10 cellular contexts compared by ENCODE assay signal in the genomic region with DNA sequence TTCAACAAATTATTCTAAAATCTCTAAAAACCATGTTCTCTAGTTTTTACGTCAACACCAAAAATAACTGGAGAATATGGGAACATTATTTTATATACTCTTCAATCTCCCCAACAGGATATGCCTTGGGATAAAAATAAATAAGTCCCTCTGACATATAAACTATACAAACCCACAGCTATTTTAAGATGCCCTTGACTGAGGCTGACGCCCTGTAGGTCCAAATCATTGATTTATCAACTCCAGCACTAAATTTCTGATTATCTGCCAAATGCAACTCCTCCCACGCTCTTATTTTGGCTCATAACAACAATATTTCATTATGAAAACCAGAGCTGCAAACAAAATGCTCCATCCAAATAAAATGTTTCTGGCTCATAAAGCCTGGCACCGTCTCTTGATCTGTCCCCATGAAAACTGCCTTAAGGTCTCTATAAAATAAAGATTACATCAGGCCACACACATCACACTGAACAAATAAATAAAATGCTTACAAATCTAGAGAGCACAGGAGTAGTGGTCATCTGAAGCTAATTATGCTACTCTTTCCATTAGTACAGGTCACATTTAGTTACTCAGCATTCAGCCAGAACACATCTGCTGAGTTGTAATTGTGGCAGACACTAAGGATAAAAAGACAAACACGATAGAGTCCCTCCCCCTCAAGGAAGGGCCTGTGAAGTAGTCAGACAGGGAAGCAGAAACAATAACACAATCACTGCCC. TPM values are rescaled to one million over a fixed set of nuclear protein-coding genes. Genes with fewer than 3 reads are reported as not detected.
DNase-seq lines count a peak whose midpoint lies in the region; ATAC-seq and TF ChIP-seq lines count a peak whose summit lies in the region.
"Had no signal": no experiment of that assay in that cellular context is flagged by ENCODE, and none has a peak within 500 bp of the region (broad histone marks: within the 10 kb centered on the region; RNA-seq: fewer than 3 reads in every experiment).

No MANE protein-coding gene starts in this region.

- POLR2A ChIA-PET in Panc1 (lab: Charles Lee): interaction anchor here (0.5 kb wide), 1 partner anchor 54 kb away, joined by 4 read pairs; no protein-coding TSS in a partner anchor

- no peak for TF ChIP-seq CTCF in Panc1 (IDR thresholded peaks at IDR 0.05)
- no peak for TF ChIP-seq CTCF in fibroblast of pulmonary artery (IDR thresholded peaks at IDR 0.05; ENCODE audit: low read length, missing control alignments)
- TF ChIP-seq CTCF in psoas muscle (IDR thresholded peaks at IDR 0.05): no peak

- H3K9me3 Mint-ChIP-seq in activated naive CD4-positive, alpha-beta T cell treated with anti-CD3 and anti-CD28 coated beads, Interleukin-2, amount 50 U/mL, for 72 hours: no peaks in the 10 kb centered on the region

- peak; percentile 57; the same call in 1 of the 2 replicates for ATAC-seq in Panc1
- ATAC-seq in psoas muscle: peak in 3 of 4 donors; percentile 31 to 46 (median 42)
- no peak for ATAC-seq in GM18907 (IDR thresholded peaks at IDR 0.05; ENCODE audit: unreplicated experiment)
- no peak for ATAC-seq in activated naive CD4-positive, alpha-beta T cell treated with anti-CD3 and anti-CD28 coated beads, Interleukin-2, amount 50 U/mL, for 72 hours

- no TSS peak for BruUV-seq in Panc1 (replicated peaks; lab: Mats Ljungman, UMichigan)

- in situ Hi-C loops in Panc1 (cut with HindIII; ENCODE audit: low pct_unique_long_range_greater_than_20kb, low sequenced_read_pairs): no loop called here

- H3K9me3 ChIP-seq in Panc1 (ENCODE audit: control insufficient read depth, insufficient read depth, low read depth, low read length): no peaks in the 10 kb centered on the region
- H3K9me3 ChIP-seq in psoas muscle: no peaks in the 10 kb centered on the region

- 26 to 38% (median 31%) methylated on average over 5 of the region's 5 CpGs for WGBS in psoas muscle, 3 donors

- DNase-seq in DMS79 (lab: John Stamatoyannopoulos, UW): peak; percentile 77
- no peak for DNase-seq in Panc1 (ENCODE audit: low read depth, low spot score)
- peak; percentile 20 for DNase-seq in fibroblast of pulmonary artery (ENCODE audit: low read depth)
- DNase-seq in psoas muscle: no peak
- no peak for DNase-seq in activated naive CD4-positive, alpha-beta T cell treated with anti-CD3 and anti-CD28 coated beads, Interleukin-2, amount 50 U/mL, for 72 hours (ENCODE audit: low spot score in 2 of 2)
- DNase-seq in anterior cingulate cortex (lab: John Stamatoyannopoulos, UW): no peak
- no peak for DNase-seq in NCI-H1092 (lab: John Stamatoyannopoulos, UW)
- DNase-seq: H7, NCI-H526 had no signal

- CTCF ChIA-PET in Panc1 (lab: Charles Lee): no interaction called here

- H3K27ac ChIP-seq in Panc1 (ENCODE audit: low read length) (no peak overlapping the region), psoas muscle (peak overlapping the region; percentile 62)

- H3K36me3 ChIP-seq in Panc1 (ENCODE audit: control insufficient read depth, insufficient read depth, low read length): no peaks in the 10 kb centered on the region
- H3K36me3 ChIP-seq in psoas muscle (ENCODE audit: insufficient read depth in 1 of 2, low read depth in 1 of 2): no peaks in the 10 kb centered on the region

- H3K4me3 ChIP-seq in Panc1 (ENCODE audit: low read depth in 2 of 2, low read length in 2 of 2) (no peak overlapping the region), fibroblast of pulmonary artery (replicated peaks; ENCODE audit: low read depth, low read length) (no peak overlapping the region), psoas muscle (no peak overlapping the region)

- intact Hi-C loops in Panc1 (cut with micrococcal nuclease; ENCODE audit: unreplicated experiment) (no loop called here), psoas muscle (cut with DNase I) (no loop called here)

- peaks cover 12% of the 10 kb centered on the region; the same call in 1 of the 2 replicates for H3K4me1 ChIP-seq in Panc1 (ENCODE audit: control insufficient read depth, insufficient read depth, low read length)
- H3K4me1 ChIP-seq in psoas muscle: peaks cover 58% of the 10 kb centered on the region

- no peak overlapping the region for H3K27ac Mint-ChIP-seq in activated naive CD4-positive, alpha-beta T cell treated with anti-CD3 and anti-CD28 coated beads, Interleukin-2, amount 50 U/mL, for 72 hours

- no peaks in the 10 kb centered on the region for H3K36me3 Mint-ChIP-seq in activated naive CD4-positive, alpha-beta T cell treated with anti-CD3 and anti-CD28 coated beads, Interleukin-2, amount 50 U/mL, for 72 hours

- no peaks in the 10 kb centered on the region for H3K27me3 ChIP-seq in Panc1 (ENCODE audit: control insufficient read depth, insufficient read depth, low read length)
- H3K27me3 ChIP-seq in psoas muscle (ENCODE audit: insufficient read depth in 3 of 3, low read length in 2 of 3): no peaks in the 10 kb centered on the region

RNA-seq across cellular contexts. Expression of a gene that starts 28.8 kb away (rescaled TPM):
- total RNA-seq in Panc1 (2021; ENCODE audit: unreplicated experiment) (44.1 TPM), psoas muscle (10 to 100 TPM; 22.1 to 41.0 (median 39.6) TPM)
- polyA plus RNA-seq in Panc1 (2012; ENCODE audit: insufficient read length): 12.1 TPM
- 10 to 100 TPM in 1 of 3 donors, 1 to 10 TPM in 2; 5.9 to 21.2 (median 8.0) TPM for polyA plus RNA-seq in psoas muscle
- 10 to 100 TPM; 22.5 to 29.4 TPM for total RNA-seq in activated naive CD4-positive, alpha-beta T cell treated with anti-CD3 and anti-CD28 coated beads, Interleukin-2, amount 50 U/mL, for 72 hours

Comparison
In these comparisons a context has a peak if more than half of its experiments do, and no peak if none do; other contexts are left out.
1. DNase-seq: peak in DMS79 (single experiment) and fibroblast of pulmonary artery (single experiment); none in Panc1 (single experiment), psoas muscle (0 of 2), activated naive CD4-positive, alpha-beta T cell treated with anti-CD3 and anti-CD28 coated beads, Interleukin-2, amount 50 U/mL, for 72 hours (0 of 2), anterior cingulate cortex (0 of 58) and NCI-H1092 (single experiment).
2. ATAC-seq: peak in Panc1 (single experiment) and psoas muscle (3 of 4); none in GM18907 (single experiment) and activated naive CD4-positive, alpha-beta T cell treated with anti-CD3 and anti-CD28 coated beads, Interleukin-2, amount 50 U/mL, for 72 hours (0 of 2).